In the genomic region with DNA sequence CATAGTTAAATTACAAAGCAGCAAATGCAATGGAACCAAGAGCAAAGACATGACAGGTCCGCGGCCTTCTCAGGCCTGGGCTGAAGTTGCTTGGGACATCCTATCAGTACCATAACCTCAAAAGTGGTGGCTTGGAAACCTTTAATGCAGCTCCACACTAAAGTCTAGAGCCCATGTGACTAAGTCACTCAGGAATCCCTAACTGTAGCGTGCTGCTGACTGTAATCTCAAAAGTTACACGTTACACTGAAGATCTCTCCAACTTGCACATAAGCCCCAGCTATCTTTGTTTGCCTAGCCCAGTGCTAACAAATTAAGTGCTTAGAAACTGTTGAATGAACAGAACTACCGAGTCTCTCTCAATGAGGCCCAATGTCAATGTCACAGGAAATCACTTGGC, we compare ENCODE assay signal across 20 cellular contexts.
"Had no signal": no experiment of that assay in that cellular context is flagged by ENCODE, and none has a peak within 500 bp of the region (broad histone marks: within the 10 kb centered on the region; RNA-seq: fewer than 3 reads in every experiment).

No MANE protein-coding gene starts in this region.

- H3K4me3 Mint-ChIP-seq: activated CD4-positive, alpha-beta T cell treated with anti-CD3 and anti-CD28 coated beads, Interleukin-2, amount 10 ng/mL, durations not matched to agents 7 days and 5 days; activated CD8-positive, alpha-beta T cell treated with anti-CD3 and anti-CD28 coated beads, Interleukin-2, amount 10 ng/mL, durations not matched to agents 7 days and 5 days; activated naive CD4-positive, alpha-beta T cell treated with anti-CD3 and anti-CD28 coated beads, Interleukin-2, amount 50 U/mL, for 24 hours; activated T-cell treated with anti-CD3 and anti-CD28 coated beads, Interleukin-2, amount 50 U/mL, for 4 hours; brain; naive thymus-derived CD8-positive, alpha-beta T cell had no signal

- H3K4me1 Mint-ChIP-seq: brain had no signal

- H3K9me3 ChIP-seq: ovary, spleen, suprapubic skin, transverse colon, vagina had no signal

- H3K27ac Mint-ChIP-seq: activated CD4-positive, alpha-beta T cell treated with anti-CD3 and anti-CD28 coated beads, Interleukin-2, amount 10 ng/mL, durations not matched to agents 7 days and 5 days; activated CD8-positive, alpha-beta T cell treated with anti-CD3 and anti-CD28 coated beads, Interleukin-2, amount 10 ng/mL, durations not matched to agents 7 days and 5 days; brain had no signal

- H3K4me3 ChIP-seq: ovary, spleen, suprapubic skin, transverse colon, vagina had no signal

- H3K27me3 Mint-ChIP-seq: activated CD4-positive, alpha-beta T cell treated with anti-CD3 and anti-CD28 coated beads, Interleukin-2, amount 10 ng/mL, durations not matched to agents 7 days and 5 days; activated naive CD4-positive, alpha-beta T cell treated with anti-CD3 and anti-CD28 coated beads, Interleukin-2, amount 50 U/mL, for 24 hours; brain; naive thymus-derived CD8-positive, alpha-beta T cell had no signal

- DNase-seq: activated CD4-positive, alpha-beta T cell treated with anti-CD3 and anti-CD28 coated beads, Interleukin-2, amount 10 ng/mL, durations not matched to agents 7 days and 5 days; activated CD8-positive, alpha-beta T cell treated with anti-CD3 and anti-CD28 coated beads, Interleukin-2, amount 10 ng/mL, durations not matched to agents 7 days and 5 days; activated effector memory CD4-positive, alpha-beta T cell treated with anti-CD3 and anti-CD28 coated beads, Interleukin-2, amount 50 U/mL, for 16 hours; activated T-cell treated with anti-CD3 and anti-CD28 coated beads, Interleukin-2, amount 50 U/mL, for 4 hours; cortex of kidney; kidney glomerular epithelial cell; mesendoderm; naive thymus-derived CD8-positive, alpha-beta T cell; ovary; spleen; stimulated activated naive CD8-positive, alpha-beta T cell treated with anti-CD3 and anti-CD28 coated beads, Interleukin-15, Interleukin-2, amounts not matched to agents 100 U/mL and 50 U/mL, for 24 hours; transverse colon had no signal

- FAIRE-seq: endometrium, frontal cortex had no signal

- H3K36me3 ChIP-seq: ovary had no signal

- H3K27me3 ChIP-seq: ovary, spleen, suprapubic skin, transverse colon, vagina had no signal

- H3K27ac ChIP-seq: ovary, spleen, suprapubic skin, transverse colon, vagina had no signal

- H3K9me3 Mint-ChIP-seq: activated naive CD4-positive, alpha-beta T cell treated with anti-CD3 and anti-CD28 coated beads, Interleukin-2, amount 50 U/mL, for 24 hours; activated T-cell treated with anti-CD3 and anti-CD28 coated beads, Interleukin-2, amount 50 U/mL, for 4 hours; brain; naive thymus-derived CD8-positive, alpha-beta T cell had no signal

- H3K4me1 ChIP-seq: suprapubic skin, transverse colon, vagina had no signal

- ATAC-seq: activated CD4-positive, CD25-positive, alpha-beta regulatory T cell treated with anti-CD3 and anti-CD28 coated beads, Interleukin-2, amount 50 U/mL, for 24 hours; activated CD8-positive, alpha-beta T cell treated with anti-CD3 and anti-CD28 coated beads, Interleukin-2, amount 10 ng/mL, durations not matched to agents 7 days and 5 days; activated T-cell treated with anti-CD3 and anti-CD28 coated beads, Interleukin-2, amount 50 U/mL, for 4 hours; naive thymus-derived CD8-positive, alpha-beta T cell; sciatic nerve; stimulated activated naive CD8-positive, alpha-beta T cell treated with anti-CD3 and anti-CD28 coated beads, Interleukin-15, Interleukin-2, amounts not matched to agents 100 U/mL and 50 U/mL, for 24 hours had no signal
